In the genomic region with DNA sequence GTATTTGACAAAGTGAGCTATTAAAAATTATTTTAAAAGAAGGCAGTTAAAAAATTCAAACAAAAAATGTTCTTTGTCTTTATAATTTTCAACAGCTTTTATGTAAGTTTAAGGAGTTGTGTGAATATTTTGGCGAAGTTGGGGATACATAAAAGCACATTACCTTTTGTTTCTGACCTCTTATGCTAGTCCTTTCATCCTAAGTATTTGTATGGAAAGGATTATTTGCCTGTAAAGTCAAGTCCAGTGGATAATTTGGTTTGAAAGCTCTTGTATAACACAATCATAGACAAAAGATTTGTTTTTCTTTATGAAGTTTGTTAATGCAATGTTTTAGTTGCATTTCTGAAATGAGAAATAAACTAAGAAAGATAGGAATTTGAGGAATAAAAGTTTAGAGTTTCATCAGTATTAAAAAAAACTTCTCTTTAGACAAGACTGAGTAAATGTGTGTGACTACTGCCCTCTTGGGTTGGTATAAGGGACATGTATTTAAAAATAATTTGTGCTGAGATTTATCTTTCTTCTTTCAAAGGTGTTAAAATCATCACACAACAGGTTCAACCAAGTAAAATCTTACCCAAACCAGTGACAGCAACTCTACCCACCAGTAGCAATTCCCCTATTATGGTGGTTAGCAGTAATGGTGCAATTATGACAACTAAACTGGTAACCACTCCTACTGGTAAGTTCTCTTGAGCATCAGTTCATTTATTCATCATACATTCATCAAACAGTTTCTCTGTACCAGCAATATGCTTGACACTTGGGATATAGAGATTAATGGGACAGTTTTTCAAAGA, we compare ENCODE assay signal across 10 cellular contexts.
DNase-seq lines count a peak whose midpoint lies in the region; ATAC-seq and TF ChIP-seq lines count a peak whose summit lies in the region.
"Had no signal": no experiment of that assay in that cellular context is flagged by ENCODE, and none has a peak within 500 bp of the region (broad histone marks: within the 10 kb centered on the region; RNA-seq: fewer than 3 reads in every experiment).

No MANE protein-coding gene starts in this region.

- H3K4me1 Mint-ChIP-seq in effector memory CD8-positive, alpha-beta T cell (ENCODE audit: low read depth in 2 of 2) = peaks cover 0 to 2% of the 10 kb centered on the region in 2 donors
- peaks cover 5% of the 10 kb centered on the region for H3K4me1 Mint-ChIP-seq in activated naive CD8-positive, alpha-beta T cell treated with anti-CD3 and anti-CD28 coated beads for 36 hours

- no peak overlapping the region for H3K27ac ChIP-seq in psoas muscle

- DNase-seq in GM04504 (ENCODE audit: low read depth) = peak; percentile 5
- DNase-seq in NCI-H460 (ENCODE audit: extremely low read depth, low read depth) = peak; percentile 7
- DNase-seq in effector memory CD8-positive, alpha-beta T cell = no peak
- DNase-seq in psoas muscle = no peak
- DNase-seq in central memory CD4-positive, alpha-beta T cell = no peak
- no peak for DNase-seq in activated naive CD8-positive, alpha-beta T cell treated with anti-CD3 and anti-CD28 coated beads for 36 hours
- no peak for DNase-seq in KG1 (lab: John Stamatoyannopoulos, UW)
- DNase-seq: activated CD4-positive, CD25-positive, alpha-beta regulatory T cell treated with anti-CD3 and anti-CD28 coated beads, Interleukin-2, amount 50 U/mL, for 72 hours had no signal

- H3K36me3 Mint-ChIP-seq in effector memory CD8-positive, alpha-beta T cell (ENCODE audit: insufficient read depth) = peaks cover 14% of the 10 kb centered on the region
- H3K36me3 Mint-ChIP-seq in activated naive CD8-positive, alpha-beta T cell treated with anti-CD3 and anti-CD28 coated beads for 36 hours = peaks cover 6% of the 10 kb centered on the region

- H3K4me3 ChIP-seq in psoas muscle = no peak overlapping the region
- H3K4me3 ChIP-seq: lung had no signal

- peak; percentile 45 for ATAC-seq in effector memory CD8-positive, alpha-beta T cell (replicated peaks)
- ATAC-seq in psoas muscle (no peak), HG02938 (IDR thresholded peaks at IDR 0.05; ENCODE audit: unreplicated experiment) (no peak)

- WGBS in psoas muscle, 3 donors = 59 to 69% (median 67%) methylated on average over 1 of the region's 1 CpG

- peaks cover 3 to 24% of the 10 kb centered on the region in 2 donors for H3K36me3 ChIP-seq in psoas muscle (ENCODE audit: insufficient read depth in 1 of 2, low read depth in 1 of 2)

- H3K4me3 Mint-ChIP-seq in effector memory CD8-positive, alpha-beta T cell = no peak overlapping the region
- H3K4me3 Mint-ChIP-seq in activated naive CD8-positive, alpha-beta T cell treated with anti-CD3 and anti-CD28 coated beads for 36 hours = no peak overlapping the region

- intact Hi-C loops in psoas muscle (cut with DNase I) = loop anchor here in 1 of 2 donors (5.0 kb wide), 1 partner anchor 306 kb away; a partner anchor contains a TSS

- H3K27ac Mint-ChIP-seq in effector memory CD8-positive, alpha-beta T cell = peak overlapping the region in 1 of 2 donors; percentile 31
- no peak overlapping the region for H3K27ac Mint-ChIP-seq in activated naive CD8-positive, alpha-beta T cell treated with anti-CD3 and anti-CD28 coated beads for 36 hours

- H3K27me3 ChIP-seq in psoas muscle (ENCODE audit: insufficient read depth in 3 of 3, low read length in 2 of 3) = no peaks in the 10 kb centered on the region

- H3K27me3 Mint-ChIP-seq in effector memory CD8-positive, alpha-beta T cell = no peaks in the 10 kb centered on the region
- no peaks in the 10 kb centered on the region for H3K27me3 Mint-ChIP-seq in activated naive CD8-positive, alpha-beta T cell treated with anti-CD3 and anti-CD28 coated beads for 36 hours

- no peaks in the 10 kb centered on the region for H3K4me1 ChIP-seq in psoas muscle

- TF ChIP-seq CTCF in psoas muscle (IDR thresholded peaks at IDR 0.05) = peak; percentile 36

- H3K9me3 ChIP-seq in psoas muscle = no peaks in the 10 kb centered on the region

- H3K9me3 Mint-ChIP-seq in effector memory CD8-positive, alpha-beta T cell = no peaks in the 10 kb centered on the region
- H3K9me3 Mint-ChIP-seq in activated naive CD8-positive, alpha-beta T cell treated with anti-CD3 and anti-CD28 coated beads for 36 hours = no peaks in the 10 kb centered on the region

Comparison
In these comparisons a context has a peak if more than half of its experiments do, and no peak if none do; other contexts are left out.
1. DNase-seq: peak in GM04504 (single experiment) and NCI-H460 (single experiment); none in effector memory CD8-positive, alpha-beta T cell (0 of 3), psoas muscle (0 of 2), central memory CD4-positive, alpha-beta T cell (single experiment), activated naive CD8-positive, alpha-beta T cell treated with anti-CD3 and anti-CD28 coated beads for 36 hours (single experiment) and KG1 (single experiment).